ENCODE assay signal across 1 cellular context in the genomic region with DNA sequence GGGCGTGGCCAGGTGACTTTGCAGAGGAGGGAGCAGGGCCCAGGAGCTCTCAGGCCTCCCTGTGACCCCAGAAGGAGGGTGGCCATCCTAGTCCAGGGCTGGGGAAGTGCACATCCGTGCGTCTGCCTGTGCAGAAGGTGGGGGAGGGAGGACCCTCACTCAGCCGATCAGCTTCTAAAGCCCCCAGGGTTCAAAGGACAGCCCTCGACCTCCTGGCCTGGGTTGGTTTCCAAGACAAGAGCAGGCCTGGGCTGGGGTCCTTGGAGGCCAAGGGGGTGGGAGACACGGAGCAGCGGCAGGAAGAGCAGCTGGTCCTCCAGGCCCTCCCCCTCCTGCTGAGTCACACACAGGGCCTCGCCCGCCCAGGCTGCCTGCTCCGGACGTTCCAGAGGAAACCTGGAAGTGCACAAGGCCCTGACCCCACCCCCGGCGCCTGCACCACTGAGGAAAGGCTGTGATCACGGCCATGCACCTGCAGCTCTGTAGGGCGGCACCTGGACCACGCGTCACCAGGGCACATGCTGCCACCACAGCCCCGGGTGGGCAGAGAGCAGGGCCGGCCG.
TF ChIP-seq lines count a peak whose summit lies in the region.

No MANE protein-coding gene starts in this region.

TF ChIP-seq in HepG2, 621 proteins besides CTCF, POLR2A, EP300 and RAD21 (continued from another document and continues in another):
- TF ChIP-seq, protein P1, sequence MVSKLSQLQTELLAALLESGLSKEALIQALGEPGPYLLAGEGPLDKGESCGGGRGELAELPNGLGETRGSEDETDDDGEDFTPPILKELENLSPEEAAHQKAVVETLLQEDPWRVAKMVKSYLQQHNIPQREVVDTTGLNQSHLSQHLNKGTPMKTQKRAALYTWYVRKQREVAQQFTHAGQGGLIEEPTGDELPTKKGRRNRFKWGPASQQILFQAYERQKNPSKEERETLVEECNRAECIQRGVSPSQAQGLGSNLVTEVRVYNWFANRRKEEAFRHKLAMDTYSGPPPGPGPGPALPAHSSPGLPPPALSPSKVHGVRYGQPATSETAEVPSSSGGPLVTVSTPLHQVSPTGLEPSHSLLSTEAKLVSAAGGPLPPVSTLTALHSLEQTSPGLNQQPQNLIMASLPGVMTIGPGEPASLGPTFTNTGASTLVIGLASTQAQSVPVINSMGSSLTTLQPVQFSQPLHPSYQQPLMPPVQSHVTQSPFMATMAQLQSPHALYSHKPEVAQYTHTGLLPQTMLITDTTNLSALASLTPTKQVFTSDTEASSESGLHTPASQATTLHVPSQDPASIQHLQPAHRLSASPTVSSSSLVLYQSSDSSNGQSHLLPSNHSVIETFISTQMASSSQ (IDR thresholded peaks at IDR 0.05; ENCODE audit: low read depth) = no peak
- TF ChIP-seq, protein P1 (CRISPR knock-in tag; IDR thresholded peaks at IDR 0.05; ENCODE audit: borderline replicate concordance) = no peak
- peak; percentile 70; the same call in 1 of the 2 replicates for TF ChIP-seq TFAP4 (IDR thresholded peaks at IDR 0.05; ENCODE audit: borderline replicate concordance, low read depth)
- TF ChIP-seq ZSCAN21 (CRISPR knock-in tag; IDR thresholded peaks at IDR 0.05; ENCODE audit: borderline replicate concordance) = no peak
- TF ChIP-seq ZNF75D (CRISPR knock-in tag; IDR thresholded peaks at IDR 0.05; ENCODE audit: borderline replicate concordance) = no peak
- TF ChIP-seq ELF4 (CRISPR knock-in tag; IDR thresholded peaks at IDR 0.05; ENCODE audit: borderline replicate concordance) = no peak
- TF ChIP-seq KAT8 (CRISPR knock-in tag; IDR thresholded peaks at IDR 0.05) = 0 out of 2 replicates have a peak, but pooled peaks have one; percentile 29
- TF ChIP-seq HMG20A (CRISPR knock-in tag; IDR thresholded peaks at IDR 0.05; ENCODE audit: borderline replicate concordance) = 0 out of 2 replicates have a peak, but pooled peaks have one; percentile 8
- no peak; the same call in 1 of the 2 replicates for TF ChIP-seq SPEN (CRISPR knock-in tag; IDR thresholded peaks at IDR 0.05; ENCODE audit: low read depth)
- TF ChIP-seq SMAD1 (CRISPR knock-in tag; IDR thresholded peaks at IDR 0.05; ENCODE audit: borderline replicate concordance, low read depth) = no peak
- 0 out of 2 replicates have a peak, but pooled peaks have one; percentile 15 for TF ChIP-seq THAP11 (CRISPR knock-in tag; IDR thresholded peaks at IDR 0.05)
- no peak for TF ChIP-seq SRF (IDR thresholded peaks at IDR 0.05; ENCODE audit: low read depth, low read length)
- no peak for TF ChIP-seq CC2D1A (CRISPR knock-in tag; IDR thresholded peaks at IDR 0.05)
- no peak for TF ChIP-seq ZNF761 (CRISPR knock-in tag; conservative IDR thresholded peaks at IDR 0.05)
- no peak for TF ChIP-seq GZF1 (CRISPR knock-in tag; IDR thresholded peaks at IDR 0.05)
- TF ChIP-seq, protein P2, sequence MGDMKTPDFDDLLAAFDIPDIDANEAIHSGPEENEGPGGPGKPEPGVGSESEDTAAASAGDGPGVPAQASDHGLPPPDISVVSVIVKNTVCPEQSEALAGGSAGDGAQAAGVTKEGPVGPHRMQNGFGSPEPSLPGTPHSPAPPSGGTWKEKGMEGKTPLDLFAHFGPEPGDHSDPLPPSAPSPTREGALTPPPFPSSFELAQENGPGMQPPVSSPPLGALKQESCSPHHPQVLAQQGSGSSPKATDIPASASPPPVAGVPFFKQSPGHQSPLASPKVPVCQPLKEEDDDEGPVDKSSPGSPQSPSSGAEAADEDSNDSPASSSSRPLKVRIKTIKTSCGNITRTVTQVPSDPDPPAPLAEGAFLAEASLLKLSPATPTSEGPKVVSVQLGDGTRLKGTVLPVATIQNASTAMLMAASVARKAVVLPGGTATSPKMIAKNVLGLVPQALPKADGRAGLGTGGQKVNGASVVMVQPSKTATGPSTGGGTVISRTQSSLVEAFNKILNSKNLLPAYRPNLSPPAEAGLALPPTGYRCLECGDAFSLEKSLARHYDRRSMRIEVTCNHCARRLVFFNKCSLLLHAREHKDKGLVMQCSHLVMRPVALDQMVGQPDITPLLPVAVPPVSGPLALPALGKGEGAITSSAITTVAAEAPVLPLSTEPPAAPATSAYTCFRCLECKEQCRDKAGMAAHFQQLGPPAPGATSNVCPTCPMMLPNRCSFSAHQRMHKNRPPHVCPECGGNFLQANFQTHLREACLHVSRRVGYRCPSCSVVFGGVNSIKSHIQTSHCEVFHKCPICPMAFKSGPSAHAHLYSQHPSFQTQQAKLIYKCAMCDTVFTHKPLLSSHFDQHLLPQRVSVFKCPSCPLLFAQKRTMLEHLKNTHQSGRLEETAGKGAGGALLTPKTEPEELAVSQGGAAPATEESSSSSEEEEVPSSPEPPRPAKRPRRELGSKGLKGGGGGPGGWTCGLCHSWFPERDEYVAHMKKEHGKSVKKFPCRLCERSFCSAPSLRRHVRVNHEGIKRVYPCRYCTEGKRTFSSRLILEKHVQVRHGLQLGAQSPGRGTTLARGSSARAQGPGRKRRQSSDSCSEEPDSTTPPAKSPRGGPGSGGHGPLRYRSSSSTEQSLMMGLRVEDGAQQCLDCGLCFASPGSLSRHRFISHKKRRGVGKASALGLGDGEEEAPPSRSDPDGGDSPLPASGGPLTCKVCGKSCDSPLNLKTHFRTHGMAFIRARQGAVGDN (CRISPR knock-in tag; IDR thresholded peaks at IDR 0.05) = peak; percentile 81
- TF ChIP-seq PCBP1 (IDR thresholded peaks at IDR 0.05; ENCODE audit: borderline replicate concordance, low read depth, low read length) = no peak
- TF ChIP-seq BRD4 (CRISPR knock-in tag; IDR thresholded peaks at IDR 0.05) = no peak
- TF ChIP-seq ZMAT3 (CRISPR knock-in tag; conservative IDR thresholded peaks at IDR 0.05) = peak; percentile 34; the same call in 1 of the 2 replicates
- 0 out of 2 replicates have a peak, but pooled peaks have one; percentile 9 for TF ChIP-seq SP5 (CRISPR knock-in tag; IDR thresholded peaks at IDR 0.05; ENCODE audit: borderline replicate concordance, low read depth)
- no peak for TF ChIP-seq ZNF713 (CRISPR knock-in tag; IDR thresholded peaks at IDR 0.05)
- no peak for TF ChIP-seq HNF4A (CRISPR knock-in tag; IDR thresholded peaks at IDR 0.05)
- no peak for TF ChIP-seq GLMP (CRISPR knock-in tag; IDR thresholded peaks at IDR 0.05; ENCODE audit: borderline replicate concordance)
- TF ChIP-seq NCOA1 (CRISPR knock-in tag; IDR thresholded peaks at IDR 0.05) = no peak
- TF ChIP-seq RBM22 (optimal IDR thresholded peaks at IDR 0.05; ENCODE audit: low read length) = no peak
- TF ChIP-seq ZNF292 (CRISPR knock-in tag; IDR thresholded peaks at IDR 0.05; ENCODE audit: borderline replicate concordance, low read depth) = peak; percentile 34; the same call in 1 of the 2 replicates
- no peak for TF ChIP-seq ZNF34 (CRISPR knock-in tag; IDR thresholded peaks at IDR 0.05; ENCODE audit: borderline replicate concordance)
- no peak for TF ChIP-seq ZFP36L2 (CRISPR knock-in tag; IDR thresholded peaks at IDR 0.05)
- TF ChIP-seq HNRNPL (IDR thresholded peaks at IDR 0.05; ENCODE audit: low read depth, low read length) = 0 out of 2 replicates have a peak, but pooled peaks have one; percentile 55
- no peak for TF ChIP-seq ZNF335 (CRISPR knock-in tag; IDR thresholded peaks at IDR 0.05)
- TF ChIP-seq, protein P3, sequence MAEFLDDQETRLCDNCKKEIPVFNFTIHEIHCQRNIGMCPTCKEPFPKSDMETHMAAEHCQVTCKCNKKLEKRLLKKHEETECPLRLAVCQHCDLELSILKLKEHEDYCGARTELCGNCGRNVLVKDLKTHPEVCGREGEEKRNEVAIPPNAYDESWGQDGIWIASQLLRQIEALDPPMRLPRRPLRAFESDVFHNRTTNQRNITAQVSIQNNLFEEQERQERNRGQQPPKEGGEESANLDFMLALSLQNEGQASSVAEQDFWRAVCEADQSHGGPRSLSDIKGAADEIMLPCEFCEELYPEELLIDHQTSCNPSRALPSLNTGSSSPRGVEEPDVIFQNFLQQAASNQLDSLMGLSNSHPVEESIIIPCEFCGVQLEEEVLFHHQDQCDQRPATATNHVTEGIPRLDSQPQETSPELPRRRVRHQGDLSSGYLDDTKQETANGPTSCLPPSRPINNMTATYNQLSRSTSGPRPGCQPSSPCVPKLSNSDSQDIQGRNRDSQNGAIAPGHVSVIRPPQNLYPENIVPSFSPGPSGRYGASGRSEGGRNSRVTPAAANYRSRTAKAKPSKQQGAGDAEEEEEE (CRISPR knock-in tag; IDR thresholded peaks at IDR 0.05; ENCODE audit: borderline replicate concordance) = no peak
- TF ChIP-seq ZNF430 (CRISPR knock-in tag; IDR thresholded peaks at IDR 0.05) = no peak
- TF ChIP-seq NR2C2 (CRISPR knock-in tag; IDR thresholded peaks at IDR 0.05; ENCODE audit: borderline replicate concordance) = no peak
- TF ChIP-seq HIC2 (CRISPR knock-in tag; IDR thresholded peaks at IDR 0.05; ENCODE audit: low read depth) = peak; percentile 75
- no peak for TF ChIP-seq ZC3H4 (CRISPR knock-in tag; IDR thresholded peaks at IDR 0.05; ENCODE audit: borderline replicate concordance)
- no peak for TF ChIP-seq WIZ (CRISPR knock-in tag; IDR thresholded peaks at IDR 0.05)
- no peak for TF ChIP-seq SIN3A (IDR thresholded peaks at IDR 0.05; ENCODE audit: borderline replicate concordance, low read depth, low read length)
- TF ChIP-seq GABPA (IDR thresholded peaks at IDR 0.05; ENCODE audit: low read depth, low read length) = peak; percentile 41; the same call in 1 of the 2 replicates
- TF ChIP-seq GABPA (CRISPR knock-in tag; IDR thresholded peaks at IDR 0.05; ENCODE audit: low read depth) = peak; percentile 78
- TF ChIP-seq ZNF18 (CRISPR knock-in tag; IDR thresholded peaks at IDR 0.05; ENCODE audit: insufficient replicate concordance) = no peak
- no peak for TF ChIP-seq SMARCE1 (IDR thresholded peaks at IDR 0.05; ENCODE audit: borderline replicate concordance)
- TF ChIP-seq ZNF264 (CRISPR knock-in tag; IDR thresholded peaks at IDR 0.05) = no peak
- TF ChIP-seq, protein P4, sequence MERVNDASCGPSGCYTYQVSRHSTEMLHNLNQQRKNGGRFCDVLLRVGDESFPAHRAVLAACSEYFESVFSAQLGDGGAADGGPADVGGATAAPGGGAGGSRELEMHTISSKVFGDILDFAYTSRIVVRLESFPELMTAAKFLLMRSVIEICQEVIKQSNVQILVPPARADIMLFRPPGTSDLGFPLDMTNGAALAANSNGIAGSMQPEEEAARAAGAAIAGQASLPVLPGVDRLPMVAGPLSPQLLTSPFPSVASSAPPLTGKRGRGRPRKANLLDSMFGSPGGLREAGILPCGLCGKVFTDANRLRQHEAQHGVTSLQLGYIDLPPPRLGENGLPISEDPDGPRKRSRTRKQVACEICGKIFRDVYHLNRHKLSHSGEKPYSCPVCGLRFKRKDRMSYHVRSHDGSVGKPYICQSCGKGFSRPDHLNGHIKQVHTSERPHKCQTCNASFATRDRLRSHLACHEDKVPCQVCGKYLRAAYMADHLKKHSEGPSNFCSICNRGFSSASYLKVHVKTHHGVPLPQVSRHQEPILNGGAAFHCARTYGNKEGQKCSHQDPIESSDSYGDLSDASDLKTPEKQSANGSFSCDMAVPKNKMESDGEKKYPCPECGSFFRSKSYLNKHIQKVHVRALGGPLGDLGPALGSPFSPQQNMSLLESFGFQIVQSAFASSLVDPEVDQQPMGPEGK (CRISPR knock-in tag; IDR thresholded peaks at IDR 0.05) = no peak; the same call in 1 of the 2 replicates
